Comparison of ENCODE assay signal across 19 cellular contexts in genomic region chr12:40310201-40310600, GRCh38.
"Had no signal": no experiment of that assay in that cellular context is flagged by ENCODE, and none has a peak within 500 bp of the region (broad histone marks: within the 10 kb centered on the region; RNA-seq: fewer than 3 reads in every experiment).

No MANE protein-coding gene starts in this region.

- H3K27me3 ChIP-seq: esophagus squamous epithelium, right atrium auricular region, tibial nerve, uterus had no signal

- H3K27ac ChIP-seq: esophagus squamous epithelium, lower lobe of right lung, right atrium auricular region, uterus, VCaP had no signal

- H3K9me3 ChIP-seq: esophagus squamous epithelium, lower lobe of right lung, right atrium auricular region, tibial nerve, uterus had no signal

- H3K27ac Mint-ChIP-seq: activated CD4-positive, alpha-beta memory T cell treated with anti-CD3 and anti-CD28 coated beads for 36 hours; activated naive CD8-positive, alpha-beta T cell; activated T-helper 1 cell treated with anti-CD3 and anti-CD28 coated beads, Interleukin-12 subunit alpha, Interleukin-12 subunit beta, Interleukin-2, Interleukin-4 antibody, amounts not matched to agents 30 ng/mL and 10 ng/mL and 1 ng/mL, durations not matched to agents 14 hours and 24 hours and 36 hours; dendritic cell treated with granulocyte-macrophage colony-stimulating factor and Interleukin-4, amounts not matched to agents 40 ng/mL and 50 ng/mL, for 4 days; effector memory CD8-positive, alpha-beta T cell; natural killer cell treated with Interleukin-12 subunit alpha and Interleukin-12 subunit beta and Interleukin-15 and Interleukin-18, amount 100 ng/mL, for 72 hours; progenitor cell of endocrine pancreas; stimulated activated naive CD8-positive, alpha-beta T cell treated with anti-CD3 and anti-CD28 coated beads, Interleukin-15, Interleukin-2, amounts not matched to agents 100 ng/mL and 50 ng/mL, for 24 hours had no signal

- DNase-seq: activated CD4-positive, alpha-beta memory T cell treated with anti-CD3 and anti-CD28 coated beads for 36 hours; activated T-cell treated with anti-CD3 and anti-CD28 coated beads for 4 hours; effector memory CD8-positive, alpha-beta T cell; esophagus squamous epithelium; lower lobe of right lung; occipital lobe; stimulated activated CD4-positive, alpha-beta T cell treated with anti-CD3 and anti-CD28 coated beads, Interleukin-2, amount 100 ng/mL, for 48 hours; T-helper 2 cell; uterus had no signal

- H3K36me3 Mint-ChIP-seq: activated CD4-positive, alpha-beta memory T cell treated with anti-CD3 and anti-CD28 coated beads for 36 hours; activated naive CD8-positive, alpha-beta T cell; natural killer cell treated with Interleukin-12 subunit alpha and Interleukin-12 subunit beta and Interleukin-15 and Interleukin-18, amount 100 ng/mL, for 72 hours had no signal

- ATAC-seq: effector memory CD8-positive, alpha-beta T cell; lower lobe of right lung; natural killer cell treated with Interleukin-12 subunit alpha and Interleukin-12 subunit beta and Interleukin-15 and Interleukin-18, amount 100 ng/mL, for 72 hours had no signal

- H3K4me3 Mint-ChIP-seq: activated CD4-positive, alpha-beta memory T cell treated with anti-CD3 and anti-CD28 coated beads for 36 hours; activated naive CD8-positive, alpha-beta T cell; activated T-helper 1 cell treated with anti-CD3 and anti-CD28 coated beads, Interleukin-12 subunit alpha, Interleukin-12 subunit beta, Interleukin-2, Interleukin-4 antibody, amounts not matched to agents 30 ng/mL and 10 ng/mL and 1 ng/mL, durations not matched to agents 14 hours and 24 hours and 36 hours; dendritic cell treated with granulocyte-macrophage colony-stimulating factor and Interleukin-4, amounts not matched to agents 40 ng/mL and 50 ng/mL, for 4 days; effector memory CD8-positive, alpha-beta T cell; natural killer cell treated with Interleukin-12 subunit alpha and Interleukin-12 subunit beta and Interleukin-15 and Interleukin-18, amount 100 ng/mL, for 72 hours; stimulated activated naive CD8-positive, alpha-beta T cell treated with anti-CD3 and anti-CD28 coated beads, Interleukin-15, Interleukin-2, amounts not matched to agents 100 ng/mL and 50 ng/mL, for 24 hours had no signal

- H3K27me3 Mint-ChIP-seq: activated CD4-positive, alpha-beta memory T cell treated with anti-CD3 and anti-CD28 coated beads for 36 hours; activated naive CD8-positive, alpha-beta T cell; dendritic cell treated with granulocyte-macrophage colony-stimulating factor and Interleukin-4, amounts not matched to agents 40 ng/mL and 50 ng/mL, for 4 days; effector memory CD8-positive, alpha-beta T cell; natural killer cell treated with Interleukin-12 subunit alpha and Interleukin-12 subunit beta and Interleukin-15 and Interleukin-18, amount 100 ng/mL, for 72 hours; progenitor cell of endocrine pancreas; stimulated activated naive CD8-positive, alpha-beta T cell treated with anti-CD3 and anti-CD28 coated beads, Interleukin-15, Interleukin-2, amounts not matched to agents 100 ng/mL and 50 ng/mL, for 24 hours had no signal

- H3K36me3 ChIP-seq: right atrium auricular region, uterus had no signal

- H3K9me3 Mint-ChIP-seq: activated CD4-positive, alpha-beta memory T cell treated with anti-CD3 and anti-CD28 coated beads for 36 hours; activated T-helper 1 cell treated with anti-CD3 and anti-CD28 coated beads, Interleukin-12 subunit alpha, Interleukin-12 subunit beta, Interleukin-2, Interleukin-4 antibody, amounts not matched to agents 30 ng/mL and 10 ng/mL and 1 ng/mL, durations not matched to agents 14 hours and 24 hours and 36 hours; dendritic cell treated with granulocyte-macrophage colony-stimulating factor and Interleukin-4, amounts not matched to agents 40 ng/mL and 50 ng/mL, for 4 days; effector memory CD8-positive, alpha-beta T cell; natural killer cell treated with Interleukin-12 subunit alpha and Interleukin-12 subunit beta and Interleukin-15 and Interleukin-18, amount 100 ng/mL, for 72 hours; stimulated activated naive CD8-positive, alpha-beta T cell treated with anti-CD3 and anti-CD28 coated beads, Interleukin-15, Interleukin-2, amounts not matched to agents 100 ng/mL and 50 ng/mL, for 24 hours had no signal

- H3K4me3 ChIP-seq: esophagus squamous epithelium, lower lobe of right lung, right atrium auricular region, skin epidermis, uterus had no signal

- H3K4me1 ChIP-seq: lower lobe of right lung, right atrium auricular region, tibial nerve, uterus had no signal
